ENCODE assay signal across 8 cellular contexts in genomic region chr16:28975158-28975603, GRCh38. TPM values are rescaled to one million over a fixed set of nuclear protein-coding genes. Genes with fewer than 3 reads are reported as not detected.
DNase-seq lines count a peak whose midpoint lies in the region; ATAC-seq and TF ChIP-seq lines count a peak whose summit lies in the region.

No MANE protein-coding gene starts in this region.

- H3K4me3 Mint-ChIP-seq in activated CD4-positive, alpha-beta T cell treated with anti-CD3 and anti-CD28 coated beads, Interleukin-2, amount 10 ng/mL, durations not matched to agents 24 days and 14 days = peak overlapping the region; percentile 96
- H3K4me3 Mint-ChIP-seq in natural killer cell = peak overlapping the region; percentile 99

- peaks cover 28% of the 10 kb centered on the region for H3K4me1 Mint-ChIP-seq in activated CD4-positive, alpha-beta T cell treated with anti-CD3 and anti-CD28 coated beads, Interleukin-2, amount 10 ng/mL, durations not matched to agents 24 days and 14 days
- peaks cover 35 to 42% of the 10 kb centered on the region in 2 donors for H3K4me1 Mint-ChIP-seq in natural killer cell

- H3F3A ChIP-seq in Loucy (ENCODE audit: low read depth) = no peaks in the 10 kb centered on the region

- H3K79me2 ChIP-seq in Loucy (ENCODE audit: insufficient read depth, low read length) = peaks cover 5% of the 10 kb centered on the region; the same call in 1 of the 2 replicates

- no peaks in the 10 kb centered on the region for H3K27me3 Mint-ChIP-seq in activated CD4-positive, alpha-beta T cell treated with anti-CD3 and anti-CD28 coated beads, Interleukin-2, amount 10 ng/mL, durations not matched to agents 24 days and 14 days
- no peaks in the 10 kb centered on the region for H3K27me3 Mint-ChIP-seq in natural killer cell (ENCODE audit: low read depth in 2 of 2)

- no peaks in the 10 kb centered on the region for H3K9me3 Mint-ChIP-seq in activated CD4-positive, alpha-beta T cell treated with anti-CD3 and anti-CD28 coated beads, Interleukin-2, amount 10 ng/mL, durations not matched to agents 24 days and 14 days
- no peaks in the 10 kb centered on the region for H3K9me3 Mint-ChIP-seq in natural killer cell

- no peaks in the 10 kb centered on the region for H3K9me3 ChIP-seq in Loucy (ENCODE audit: insufficient read depth, low read depth, low read length)
- no peaks in the 10 kb centered on the region for H3K9me3 ChIP-seq in effector memory CD4-positive, alpha-beta T cell (ENCODE audit: control insufficient read depth, low read length)

- no peaks in the 10 kb centered on the region for H3K36me3 ChIP-seq in Loucy (ENCODE audit: insufficient read depth, low read length)
- H3K36me3 ChIP-seq in effector memory CD4-positive, alpha-beta T cell (ENCODE audit: control insufficient read depth, insufficient read depth, low read length) = peaks cover 7% of the 10 kb centered on the region

- no peaks in the 10 kb centered on the region for H3K27me3 ChIP-seq in Loucy (ENCODE audit: insufficient read depth, low read length, poor library complexity, severe bottlenecking)
- H3K27me3 ChIP-seq in effector memory CD4-positive, alpha-beta T cell (replicated peaks; ENCODE audit: control insufficient read depth, insufficient read depth, low read length, poor library complexity, severe bottlenecking) = no peaks in the 10 kb centered on the region

- DNase-seq in activated CD4-positive, alpha-beta T cell treated with anti-CD3 and anti-CD28 coated beads, Interleukin-2, amount 10 ng/mL, durations not matched to agents 24 days and 14 days = no peak
- no peak for DNase-seq in activated CD4-positive, alpha-beta T cell treated with anti-CD3 and anti-CD28 coated beads, Interleukin-2, amount 50 U/mL, for 4 hours
- no peak for DNase-seq in effector memory CD4-positive, alpha-beta T cell
- DNase-seq in natural killer cell (no peak), foreskin melanocyte (no peak), epidermal melanocyte (ENCODE audit: insufficient read length, low spot score) (no peak)
- no peak for DNase-seq in stimulated activated naive CD4-positive, alpha-beta T cell treated with Interleukin-2 at 50 U/mL for 16 hours (lab: John Stamatoyannopoulos, UW)

- H3K27ac Mint-ChIP-seq in activated CD4-positive, alpha-beta T cell treated with anti-CD3 and anti-CD28 coated beads, Interleukin-2, amount 10 ng/mL, durations not matched to agents 24 days and 14 days = peak overlapping the region; percentile 70
- H3K27ac Mint-ChIP-seq in natural killer cell = peak overlapping the region; percentile 95 to 97

- peak overlapping the region; percentile 76 for H3K4me3 ChIP-seq in Loucy (ENCODE audit: low read length, poor library complexity, severe bottlenecking)
- peak overlapping the region; percentile 85 for H3K4me3 ChIP-seq in effector memory CD4-positive, alpha-beta T cell (ENCODE audit: insufficient read depth, low read depth, low read length, poor library complexity, severe bottlenecking)

- H3K4me1 ChIP-seq in Loucy (ENCODE audit: insufficient read depth, low read length, poor library complexity, severe bottlenecking) = peaks cover 7% of the 10 kb centered on the region
- peaks cover 16% of the 10 kb centered on the region for H3K4me1 ChIP-seq in effector memory CD4-positive, alpha-beta T cell (ENCODE audit: control insufficient read depth, insufficient read depth, low read length, poor library complexity, severe bottlenecking)

- intact Hi-C loops in activated CD4-positive, alpha-beta T cell treated with anti-CD3 and anti-CD28 coated beads, Interleukin-2, amount 10 ng/mL, durations not matched to agents 24 days and 14 days (cut with micrococcal nuclease) = no loop called here
- intact Hi-C loops in natural killer cell (cut with micrococcal nuclease) = no loop called here

- H3K9ac ChIP-seq in Loucy (ENCODE audit: low read depth, low read length, poor library complexity, severe bottlenecking) = peak overlapping the region; percentile 77

- H3K36me3 Mint-ChIP-seq in activated CD4-positive, alpha-beta T cell treated with anti-CD3 and anti-CD28 coated beads, Interleukin-2, amount 10 ng/mL, durations not matched to agents 24 days and 14 days (ENCODE audit: low read depth) = peaks cover 6% of the 10 kb centered on the region
- no peaks in the 10 kb centered on the region for H3K36me3 Mint-ChIP-seq in natural killer cell

- H3K27ac ChIP-seq in effector memory CD4-positive, alpha-beta T cell (ENCODE audit: insufficient read depth, low read length, poor library complexity, severe bottlenecking) = peak overlapping the region; percentile 71

- TF ChIP-seq CTCF in Loucy (conservative IDR thresholded peaks at IDR 0.05; ENCODE audit: low read length) (no peak), natural killer cell (IDR thresholded peaks at IDR 0.05) (no peak)

- ATAC-seq in natural killer cell = no peak

- H3K4me2 ChIP-seq in Loucy (ENCODE audit: low read depth, low read length, poor library complexity, severe bottlenecking) = peak overlapping the region; percentile 83

- no peaks in the 10 kb centered on the region for H4K20me1 ChIP-seq in Loucy (ENCODE audit: insufficient read depth, low read length, poor library complexity, severe bottlenecking)

- peak overlapping the region; percentile 72; the same call in 1 of the 2 replicates for H2AFZ ChIP-seq in Loucy (ENCODE audit: low read length)

- no peaks in the 10 kb centered on the region for H3K9me2 ChIP-seq in Loucy (replicated peaks; ENCODE audit: low read depth, low read length)

RNA-seq across cellular contexts. Expression of gene SPNS1, which starts 0.6 kb away (rescaled TPM):
- total RNA-seq in activated CD4-positive, alpha-beta T cell treated with anti-CD3 and anti-CD28 coated beads, Interleukin-2, amount 10 ng/mL, durations not matched to agents 24 days and 14 days = 21.2 and 23.1 TPM in 2 replicates
- 10 to 100 TPM; 36.0 to 44.3 (median 36.9) TPM for total RNA-seq in natural killer cell

RNA-seq across cellular contexts. Expression of gene LAT, which starts 9.7 kb away (rescaled TPM):
- total RNA-seq in activated CD4-positive, alpha-beta T cell treated with anti-CD3 and anti-CD28 coated beads, Interleukin-2, amount 10 ng/mL, durations not matched to agents 24 days and 14 days = 228 and 238 TPM in 2 replicates
- total RNA-seq in natural killer cell = 100 to 1,000 TPM; 130 to 148 (median 147) TPM

RNA-seq across cellular contexts. Expression of gene NFATC2IP, which starts 24.4 kb away (rescaled TPM):
- 108 and 112 TPM in 2 replicates for total RNA-seq in activated CD4-positive, alpha-beta T cell treated with anti-CD3 and anti-CD28 coated beads, Interleukin-2, amount 10 ng/mL, durations not matched to agents 24 days and 14 days
- total RNA-seq in natural killer cell = 100 to 1,000 TPM in 2 of 3 donors, 10 to 100 TPM in 1; 87.1 to 132 (median 108) TPM

RNA-seq across cellular contexts. Expression of gene CD19, which starts 43.4 kb away (rescaled TPM):
- not detected in 2 replicates for total RNA-seq in activated CD4-positive, alpha-beta T cell treated with anti-CD3 and anti-CD28 coated beads, Interleukin-2, amount 10 ng/mL, durations not matched to agents 24 days and 14 days
- 1 to 10 TPM in 1 of 3 donors, under 1 TPM in 2; 0.79 to 2.5 (median 0.96) TPM for total RNA-seq in natural killer cell

RNA-seq across cellular contexts. Expression of gene RABEP2, which starts 50.1 kb away (rescaled TPM):
- 20.5 and 23.7 TPM in 2 replicates for total RNA-seq in activated CD4-positive, alpha-beta T cell treated with anti-CD3 and anti-CD28 coated beads, Interleukin-2, amount 10 ng/mL, durations not matched to agents 24 days and 14 days
- total RNA-seq in natural killer cell = 10 to 100 TPM; 53.4 to 63.4 (median 60.1) TPM
